1 cellular context compared by ENCODE assay signal in the genomic region with DNA sequence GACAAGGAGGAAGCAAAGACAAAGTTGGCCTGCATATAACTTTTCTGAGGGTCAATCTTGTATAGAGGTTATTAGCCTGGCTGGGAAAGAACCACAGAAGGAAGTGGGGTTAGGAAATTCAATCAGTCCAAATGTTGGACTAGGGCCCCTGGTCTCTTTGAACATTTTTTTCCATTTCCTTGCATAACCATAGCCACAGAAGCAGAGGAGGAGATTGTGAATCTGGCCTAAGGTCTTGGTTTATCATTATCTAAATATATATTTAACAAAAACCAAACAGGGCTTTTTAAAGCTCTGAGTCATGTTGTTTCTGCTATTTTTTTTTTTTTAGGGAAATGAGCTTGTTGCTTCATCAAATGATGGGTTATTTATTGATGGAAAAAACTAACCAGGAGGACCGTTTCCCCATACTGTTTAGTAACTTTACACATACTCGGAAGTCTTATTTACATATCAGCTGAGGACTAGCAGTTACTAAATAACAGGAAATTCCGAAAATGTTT.
TF ChIP-seq lines count a peak whose summit lies in the region.

No MANE protein-coding gene starts in this region.

TF ChIP-seq in HepG2, 621 proteins besides CTCF, POLR2A, EP300 and RAD21 (continued from another document and continues in another):
- TF ChIP-seq HINFP (CRISPR knock-in tag; IDR thresholded peaks at IDR 0.05; ENCODE audit: low read depth) (no peak), MEF2D (CRISPR knock-in tag; IDR thresholded peaks at IDR 0.05) (peak; percentile 77), ZNF607 (CRISPR knock-in tag; IDR thresholded peaks at IDR 0.05; ENCODE audit: borderline replicate concordance) (no peak), ZNF503 (CRISPR knock-in tag; IDR thresholded peaks at IDR 0.05) (peak; percentile 72; the same call in 1 of the 2 replicates), DNMT1 (CRISPR knock-in tag; IDR thresholded peaks at IDR 0.05) (no peak), SMAD3 (CRISPR knock-in tag; IDR thresholded peaks at IDR 0.05) (peak; percentile 35; the same call in 1 of the 2 replicates), NCOR1 (IDR thresholded peaks at IDR 0.05; ENCODE audit: borderline replicate concordance, low read length) (peak; percentile 77), ARHGAP35 (CRISPR knock-in tag; IDR thresholded peaks at IDR 0.05; ENCODE audit: borderline replicate concordance) (no peak), FOXP1 (IDR thresholded peaks at IDR 0.05) (no peak), FOXP1 (CRISPR knock-in tag; IDR thresholded peaks at IDR 0.05) (peak; percentile 72), ZNF800 (CRISPR knock-in tag; IDR thresholded peaks at IDR 0.05) (no peak), SNAPC4 (CRISPR knock-in tag; IDR thresholded peaks at IDR 0.05) (no peak), FOXO1 (CRISPR knock-in tag; IDR thresholded peaks at IDR 0.05) (peak; percentile 32; the same call in 1 of the 2 replicates), MAFK (conservative IDR thresholded peaks at IDR 0.05 in 1 of 2, IDR thresholded peaks at IDR 0.05 in 1 of 2; ENCODE audit: low read length in 2 of 2) (no peak), ZNF430 (CRISPR knock-in tag; IDR thresholded peaks at IDR 0.05) (no peak), ZFP82 (CRISPR knock-in tag; IDR thresholded peaks at IDR 0.05; ENCODE audit: borderline replicate concordance) (no peak), FLYWCH1 (CRISPR knock-in tag; IDR thresholded peaks at IDR 0.05) (no peak), TMF1 (CRISPR knock-in tag; IDR thresholded peaks at IDR 0.05; ENCODE audit: low read depth) (no peak), ZNF30 (CRISPR knock-in tag; IDR thresholded peaks at IDR 0.05) (no peak), ZMYM3 (CRISPR knock-in tag; IDR thresholded peaks at IDR 0.05) (no peak), THYN1 (CRISPR knock-in tag; IDR thresholded peaks at IDR 0.05; ENCODE audit: borderline replicate concordance, low read depth) (no peak), ZNF775 (CRISPR knock-in tag; IDR thresholded peaks at IDR 0.05; ENCODE audit: borderline replicate concordance) (no peak), KDM4B (CRISPR knock-in tag; IDR thresholded peaks at IDR 0.05) (no peak), THAP9 (CRISPR knock-in tag; IDR thresholded peaks at IDR 0.05; ENCODE audit: borderline replicate concordance) (no peak), CBX1 (IDR thresholded peaks at IDR 0.05; ENCODE audit: low read depth) (no peak), ZFP37 (CRISPR knock-in tag; IDR thresholded peaks at IDR 0.05; ENCODE audit: borderline replicate concordance) (no peak), ZNF629 (CRISPR knock-in tag; conservative IDR thresholded peaks at IDR 0.05) (no peak), ZNF317 (CRISPR knock-in tag; IDR thresholded peaks at IDR 0.05) (no peak), GATA4 (IDR thresholded peaks at IDR 0.05; ENCODE audit: borderline replicate concordance, low read depth) (peak; percentile 80; the same call in 1 of the 2 replicates), ZNF24 (IDR thresholded peaks at IDR 0.05) (no peak)
- TF ChIP-seq, protein P1, sequence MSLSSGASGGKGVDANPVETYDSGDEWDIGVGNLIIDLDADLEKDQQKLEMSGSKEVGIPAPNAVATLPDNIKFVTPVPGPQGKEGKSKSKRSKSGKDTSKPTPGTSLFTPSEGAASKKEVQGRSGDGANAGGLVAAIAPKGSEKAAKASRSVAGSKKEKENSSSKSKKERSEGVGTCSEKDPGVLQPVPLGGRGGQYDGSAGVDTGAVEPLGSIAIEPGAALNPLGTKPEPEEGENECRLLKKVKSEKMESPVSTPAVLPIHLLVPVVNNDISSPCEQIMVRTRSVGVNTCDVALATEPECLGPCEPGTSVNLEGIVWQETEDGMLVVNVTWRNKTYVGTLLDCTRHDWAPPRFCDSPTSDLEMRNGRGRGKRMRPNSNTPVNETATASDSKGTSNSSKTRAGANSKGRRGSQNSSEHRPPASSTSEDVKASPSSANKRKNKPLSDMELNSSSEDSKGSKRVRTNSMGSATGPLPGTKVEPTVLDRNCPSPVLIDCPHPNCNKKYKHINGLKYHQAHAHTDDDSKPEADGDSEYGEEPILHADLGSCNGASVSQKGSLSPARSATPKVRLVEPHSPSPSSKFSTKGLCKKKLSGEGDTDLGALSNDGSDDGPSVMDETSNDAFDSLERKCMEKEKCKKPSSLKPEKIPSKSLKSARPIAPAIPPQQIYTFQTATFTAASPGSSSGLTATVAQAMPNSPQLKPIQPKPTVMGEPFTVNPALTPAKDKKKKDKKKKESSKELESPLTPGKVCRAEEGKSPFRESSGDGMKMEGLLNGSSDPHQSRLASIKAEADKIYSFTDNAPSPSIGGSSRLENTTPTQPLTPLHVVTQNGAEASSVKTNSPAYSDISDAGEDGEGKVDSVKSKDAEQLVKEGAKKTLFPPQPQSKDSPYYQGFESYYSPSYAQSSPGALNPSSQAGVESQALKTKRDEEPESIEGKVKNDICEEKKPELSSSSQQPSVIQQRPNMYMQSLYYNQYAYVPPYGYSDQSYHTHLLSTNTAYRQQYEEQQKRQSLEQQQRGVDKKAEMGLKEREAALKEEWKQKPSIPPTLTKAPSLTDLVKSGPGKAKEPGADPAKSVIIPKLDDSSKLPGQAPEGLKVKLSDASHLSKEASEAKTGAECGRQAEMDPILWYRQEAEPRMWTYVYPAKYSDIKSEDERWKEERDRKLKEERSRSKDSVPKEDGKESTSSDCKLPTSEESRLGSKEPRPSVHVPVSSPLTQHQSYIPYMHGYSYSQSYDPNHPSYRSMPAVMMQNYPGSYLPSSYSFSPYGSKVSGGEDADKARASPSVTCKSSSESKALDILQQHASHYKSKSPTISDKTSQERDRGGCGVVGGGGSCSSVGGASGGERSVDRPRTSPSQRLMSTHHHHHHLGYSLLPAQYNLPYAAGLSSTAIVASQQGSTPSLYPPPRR (CRISPR knock-in tag; IDR thresholded peaks at IDR 0.05; ENCODE audit: borderline replicate concordance) = peak; percentile 71; the same call in 1 of the 2 replicates
- TF ChIP-seq, protein P2, sequence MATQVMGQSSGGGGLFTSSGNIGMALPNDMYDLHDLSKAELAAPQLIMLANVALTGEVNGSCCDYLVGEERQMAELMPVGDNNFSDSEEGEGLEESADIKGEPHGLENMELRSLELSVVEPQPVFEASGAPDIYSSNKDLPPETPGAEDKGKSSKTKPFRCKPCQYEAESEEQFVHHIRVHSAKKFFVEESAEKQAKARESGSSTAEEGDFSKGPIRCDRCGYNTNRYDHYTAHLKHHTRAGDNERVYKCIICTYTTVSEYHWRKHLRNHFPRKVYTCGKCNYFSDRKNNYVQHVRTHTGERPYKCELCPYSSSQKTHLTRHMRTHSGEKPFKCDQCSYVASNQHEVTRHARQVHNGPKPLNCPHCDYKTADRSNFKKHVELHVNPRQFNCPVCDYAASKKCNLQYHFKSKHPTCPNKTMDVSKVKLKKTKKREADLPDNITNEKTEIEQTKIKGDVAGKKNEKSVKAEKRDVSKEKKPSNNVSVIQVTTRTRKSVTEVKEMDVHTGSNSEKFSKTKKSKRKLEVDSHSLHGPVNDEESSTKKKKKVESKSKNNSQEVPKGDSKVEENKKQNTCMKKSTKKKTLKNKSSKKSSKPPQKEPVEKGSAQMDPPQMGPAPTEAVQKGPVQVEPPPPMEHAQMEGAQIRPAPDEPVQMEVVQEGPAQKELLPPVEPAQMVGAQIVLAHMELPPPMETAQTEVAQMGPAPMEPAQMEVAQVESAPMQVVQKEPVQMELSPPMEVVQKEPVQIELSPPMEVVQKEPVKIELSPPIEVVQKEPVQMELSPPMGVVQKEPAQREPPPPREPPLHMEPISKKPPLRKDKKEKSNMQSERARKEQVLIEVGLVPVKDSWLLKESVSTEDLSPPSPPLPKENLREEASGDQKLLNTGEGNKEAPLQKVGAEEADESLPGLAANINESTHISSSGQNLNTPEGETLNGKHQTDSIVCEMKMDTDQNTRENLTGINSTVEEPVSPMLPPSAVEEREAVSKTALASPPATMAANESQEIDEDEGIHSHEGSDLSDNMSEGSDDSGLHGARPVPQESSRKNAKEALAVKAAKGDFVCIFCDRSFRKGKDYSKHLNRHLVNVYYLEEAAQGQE (IDR thresholded peaks at IDR 0.05; ENCODE audit: borderline replicate concordance in 1 of 2, low read depth in 1 of 2, low read length in 2 of 2) = peak in 1 of 2 experiments; percentile 49; a peak in 1 of 4 replicates
- TF ChIP-seq, protein P3, sequence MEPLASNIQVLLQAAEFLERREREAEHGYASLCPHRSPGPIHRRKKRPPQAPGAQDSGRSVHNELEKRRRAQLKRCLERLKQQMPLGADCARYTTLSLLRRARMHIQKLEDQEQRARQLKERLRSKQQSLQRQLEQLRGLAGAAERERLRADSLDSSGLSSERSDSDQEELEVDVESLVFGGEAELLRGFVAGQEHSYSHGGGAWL (CRISPR knock-in tag; IDR thresholded peaks at IDR 0.05) = no peak
